In genomic region chr16:1215574-1216295, GRCh38 we compare ENCODE assay signal across 1 cellular context.
TF ChIP-seq lines count a peak whose summit lies in the region.

No MANE protein-coding gene starts in this region.

TF ChIP-seq in IMR-90, 13 proteins besides CTCF, POLR2A, EP300 and RAD21 (continued from another document):
- TF ChIP-seq MAZ (IDR thresholded peaks at IDR 0.05; ENCODE audit: borderline replicate concordance, low read depth, low read length) (no peak), USF2 (IDR thresholded peaks at IDR 0.05; ENCODE audit: low read depth, low read length) (no peak), ELK1 (IDR thresholded peaks at IDR 0.05; ENCODE audit: borderline replicate concordance, low read depth, low read length) (no peak), RFX5 (IDR thresholded peaks at IDR 0.05; ENCODE audit: low read depth, low read length) (no peak), BHLHE40 (IDR thresholded peaks at IDR 0.05; ENCODE audit: low read depth, low read length) (no peak), MXI1 (IDR thresholded peaks at IDR 0.05; ENCODE audit: borderline replicate concordance, low read depth, low read length) (no peak), RCOR1 (IDR thresholded peaks at IDR 0.05; ENCODE audit: insufficient replicate concordance, low read length) (no peak), FOS (IDR thresholded peaks at IDR 0.05; ENCODE audit: low read depth, low read length) (no peak)
TF ChIP-seq in IMR-90: peak in this region for 0.
